In genomic region chr2:47389692-47390091, GRCh38 we compare ENCODE assay signal across 33 cellular contexts.
"Had no signal": no experiment of that assay in that cellular context is flagged by ENCODE, and none has a peak within 500 bp of the region (broad histone marks: within the 10 kb centered on the region; RNA-seq: fewer than 3 reads in every experiment).

No MANE protein-coding gene starts in this region.

- H3K4me1 ChIP-seq: adrenal gland, body of pancreas, breast epithelium, Peyer's patch, SJSA1 had no signal

- DNase-seq: activated CD4-positive, alpha-beta memory T cell treated with anti-CD3 and anti-CD28 coated beads for 36 hours; activated CD4-positive, alpha-beta T cell treated with anti-CD3 and anti-CD28 coated beads, Interleukin-2, amount 50 U/mL, for 1 hour; activated gamma-delta T cell treated with Interleukin-2 at 50 U/mL for 16 hours; activated naive CD4-positive, alpha-beta T cell treated with anti-CD3 and anti-CD28 coated beads for 36 hours; activated T-cell treated with anti-CD3 and anti-CD28 coated beads for 4 hours; activated T-cell treated with anti-CD3 and anti-CD28 coated beads, Interleukin-2, amount 50 U/mL, for 4 hours; adrenal gland; body of pancreas; Kasumi-1; KG1; MM.1S; MV-4-11; NCI-H1092; NCI-H1436 treated with DMSO at 0.1 percent for 48 hours; NCI-H1694 treated with DMSO at 0.1 percent for 48 hours; NCI-H2029 treated with DMSO at 0.1 percent for 48 hours; NCI-H2107; NCI-H2171; NCI-H510A; NCI-H526; NCI-H748 treated with DMSO at 0.1 percent for 48 hours; NK-92 treated with Interleukin-12 subunit alpha and Interleukin-12 subunit beta, amount 100 ng/mL, for 24 hours; PC-3; Peyer's patch; RPMI8226; SHP77 treated with DMSO at 0.1 percent for 48 hours; SK-N-SH had no signal

- ATAC-seq: activated naive CD4-positive, alpha-beta T cell treated with anti-CD3 and anti-CD28 coated beads, Interleukin-2, amount 50 U/mL, for 72 hours; activated T-cell treated with anti-CD3 and anti-CD28 coated beads, Interleukin-2, amount 50 U/mL, for 4 hours; body of pancreas; PC-3 had no signal

- H3K27ac ChIP-seq: adrenal gland, body of pancreas, breast epithelium, Peyer's patch, SJSA1 had no signal

- H3K4me3 Mint-ChIP-seq: activated CD4-positive, alpha-beta memory T cell treated with anti-CD3 and anti-CD28 coated beads for 36 hours; activated naive CD4-positive, alpha-beta T cell treated with anti-CD3 and anti-CD28 coated beads for 36 hours; activated T-cell treated with anti-CD3 and anti-CD28 coated beads, Interleukin-2, amount 50 U/mL, for 4 hours; activated T-helper 1 cell treated with anti-CD3 and anti-CD28 coated beads, Interleukin-12 subunit alpha, Interleukin-12 subunit beta, Interleukin-2, Interleukin-4 antibody, amounts not matched to agents 30 ng/mL and 10 ng/mL and 1 ng/mL, durations not matched to agents 14 hours and 24 hours and 36 hours; T-helper 1 cell treated with Interleukin-12 subunit alpha and Interleukin-12 subunit beta and Interleukin-4 antibody, amounts not matched to agents 30 μg/mL and 1 μg/mL, for 36 hours; T-helper 2 cell treated with Interferon-gamma antibody and Interleukin-4, amounts not matched to agents 5 μg/mL and 100 μg/mL, for 36 hours had no signal

- H3K36me3 Mint-ChIP-seq: activated CD4-positive, alpha-beta memory T cell treated with anti-CD3 and anti-CD28 coated beads for 36 hours; activated naive CD4-positive, alpha-beta T cell treated with anti-CD3 and anti-CD28 coated beads, Interleukin-2, amount 50 U/mL, for 72 hours had no signal

- H3K27me3 ChIP-seq: adrenal gland, body of pancreas, breast epithelium, Peyer's patch had no signal

- H3K36me3 ChIP-seq: adrenal gland, breast epithelium, SJSA1 had no signal

- H3K9me3 Mint-ChIP-seq: activated CD4-positive, alpha-beta memory T cell treated with anti-CD3 and anti-CD28 coated beads for 36 hours; activated naive CD4-positive, alpha-beta T cell treated with anti-CD3 and anti-CD28 coated beads for 36 hours; activated naive CD4-positive, alpha-beta T cell treated with anti-CD3 and anti-CD28 coated beads, Interleukin-2, amount 50 U/mL, for 72 hours; activated T-cell treated with anti-CD3 and anti-CD28 coated beads, Interleukin-2, amount 50 U/mL, for 4 hours; activated T-helper 1 cell treated with anti-CD3 and anti-CD28 coated beads, Interleukin-12 subunit alpha, Interleukin-12 subunit beta, Interleukin-2, Interleukin-4 antibody, amounts not matched to agents 30 ng/mL and 10 ng/mL and 1 ng/mL, durations not matched to agents 14 hours and 24 hours and 36 hours; T-helper 1 cell treated with Interleukin-12 subunit alpha and Interleukin-12 subunit beta and Interleukin-4 antibody, amounts not matched to agents 30 μg/mL and 1 μg/mL, for 36 hours; T-helper 2 cell treated with Interferon-gamma antibody and Interleukin-4, amounts not matched to agents 5 μg/mL and 100 μg/mL, for 36 hours had no signal

- H3K4me3 ChIP-seq: adrenal gland, body of pancreas, breast epithelium, Peyer's patch, SJSA1 had no signal

- H3K9me3 ChIP-seq: adrenal gland, body of pancreas, breast epithelium, Peyer's patch, SJSA1, SK-N-SH had no signal

- H3K27ac Mint-ChIP-seq: activated CD4-positive, alpha-beta memory T cell treated with anti-CD3 and anti-CD28 coated beads for 36 hours; activated naive CD4-positive, alpha-beta T cell treated with anti-CD3 and anti-CD28 coated beads for 36 hours; activated naive CD4-positive, alpha-beta T cell treated with anti-CD3 and anti-CD28 coated beads, Interleukin-2, amount 50 U/mL, for 72 hours; activated T-helper 1 cell treated with anti-CD3 and anti-CD28 coated beads, Interleukin-12 subunit alpha, Interleukin-12 subunit beta, Interleukin-2, Interleukin-4 antibody, amounts not matched to agents 30 ng/mL and 10 ng/mL and 1 ng/mL, durations not matched to agents 14 hours and 24 hours and 36 hours; T-helper 1 cell treated with Interleukin-12 subunit alpha and Interleukin-12 subunit beta and Interleukin-4 antibody, amounts not matched to agents 30 μg/mL and 1 μg/mL, for 36 hours; T-helper 2 cell treated with Interferon-gamma antibody and Interleukin-4, amounts not matched to agents 5 μg/mL and 100 μg/mL, for 36 hours had no signal
